7 cellular contexts compared by ENCODE assay signal in genomic region chr17:1058423-1059130, GRCh38.
DNase-seq lines count a peak whose midpoint lies in the region; ATAC-seq, FAIRE-seq and TF ChIP-seq lines count a peak whose summit lies in the region.

No MANE protein-coding gene starts in this region.

- H3K9me3 Mint-ChIP-seq in activated T-cell treated with anti-CD3 and anti-CD28 coated beads, Interleukin-2, amount 50 U/mL, for 24 hours, result no peaks in the 10 kb centered on the region

- H3K36me3 Mint-ChIP-seq in activated T-cell treated with anti-CD3 and anti-CD28 coated beads, Interleukin-2, amount 50 U/mL, for 24 hours (ENCODE audit: low read depth), result peaks cover 69% of the 10 kb centered on the region

- H3K4me3 Mint-ChIP-seq in activated T-cell treated with anti-CD3 and anti-CD28 coated beads, Interleukin-2, amount 50 U/mL, for 24 hours, result no peak overlapping the region

- H3K4me1 ChIP-seq in cardiac muscle cell (ENCODE audit: low read depth), result no peaks in the 10 kb centered on the region

- peaks cover 2% of the 10 kb centered on the region for H3K4me1 Mint-ChIP-seq in activated T-cell treated with anti-CD3 and anti-CD28 coated beads, Interleukin-2, amount 50 U/mL, for 24 hours (ENCODE audit: low read depth)

- no peak for ATAC-seq in HG02763 (IDR thresholded peaks at IDR 0.05; ENCODE audit: unreplicated experiment)

- TF ChIP-seq CTCF in cardiac muscle cell (IDR thresholded peaks at IDR 0.05; ENCODE audit: low read depth, low read length) (peak; percentile 34), D721Med (IDR thresholded peaks at IDR 0.05; ENCODE audit: insufficient read depth, missing control alignments) (no peak)

- peak; percentile 62 for DNase-seq in H54 (ENCODE audit: insufficient read length, low spot score)
- peak; percentile 51 for DNase-seq in NOMO-1 treated with DMSO at 0.1 percent for 48 hours (lab: John Stamatoyannopoulos, UW; ENCODE audit: unreplicated experiment)
- peak; percentile 68 for DNase-seq in activated T-cell treated with anti-CD3 and anti-CD28 coated beads, Interleukin-2, amount 50 U/mL, for 24 hours
- DNase-seq in cardiac muscle cell (ENCODE audit: low read depth in 1 of 2, low spot score in 1 of 2), result peak in 1 of 2 donors; percentile 47
- peak; percentile 62 for DNase-seq in stimulated activated CD4-positive, alpha-beta T cell treated with anti-CD3 and anti-CD28 coated beads, Interleukin-4, amount 100 ng/mL, for 24 hours
- DNase-seq in D721Med (ENCODE audit: insufficient read length, low spot score), result no peak

- H3K9me3 ChIP-seq in cardiac muscle cell (ENCODE audit: low read depth), result no peaks in the 10 kb centered on the region

- H3K27ac ChIP-seq in cardiac muscle cell, result no peak overlapping the region

- H3K27me3 ChIP-seq in cardiac muscle cell, result no peaks in the 10 kb centered on the region

- no peaks in the 10 kb centered on the region for H3K27me3 Mint-ChIP-seq in activated T-cell treated with anti-CD3 and anti-CD28 coated beads, Interleukin-2, amount 50 U/mL, for 24 hours

- no peak overlapping the region for H3K4me3 ChIP-seq in cardiac muscle cell

- peaks cover 18% of the 10 kb centered on the region for H3K36me3 ChIP-seq in cardiac muscle cell

- FAIRE-seq in H54 (lab: Jason Lieb, UNC), result no peak
- no peak for FAIRE-seq in D721Med (lab: Jason Lieb, UNC)

- H3K27ac Mint-ChIP-seq in activated T-cell treated with anti-CD3 and anti-CD28 coated beads, Interleukin-2, amount 50 U/mL, for 24 hours, result no peak overlapping the region

- no peak for TF ChIP-seq POLR2A in H54 (IDR thresholded peaks at IDR 0.05; ENCODE audit: low read depth, low read length)
